7 cellular contexts compared by ENCODE assay signal in the genomic region with DNA sequence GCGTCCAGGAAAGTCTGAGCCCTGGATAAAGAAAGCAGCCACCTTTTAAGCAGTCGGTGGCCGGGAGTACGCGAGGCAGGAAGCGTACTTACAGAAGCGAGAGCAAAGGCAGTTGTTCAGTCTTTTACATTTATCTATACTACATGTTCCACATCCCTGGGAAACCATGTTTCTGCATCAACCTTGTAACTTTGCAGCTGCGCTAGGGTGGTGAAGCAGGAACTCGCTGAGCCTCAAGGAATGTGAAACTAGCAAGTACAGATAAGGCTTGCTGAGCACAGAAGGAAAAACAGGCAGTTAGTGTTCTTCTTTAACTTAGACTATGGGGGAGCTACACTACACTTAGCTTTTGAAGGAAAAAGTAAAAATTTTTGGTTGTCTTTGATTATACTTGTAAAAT. TPM values are rescaled to one million over a fixed set of nuclear protein-coding genes. Genes with fewer than 3 reads are reported as not detected.
"Had no signal": no experiment of that assay in that cellular context is flagged by ENCODE, and none has a peak within 500 bp of the region (broad histone marks: within the 10 kb centered on the region; RNA-seq: fewer than 3 reads in every experiment).

No MANE protein-coding gene starts in this region.

RNA-seq across cellular contexts. Expression of gene TMC3, which starts 42.9 kb away (rescaled TPM):
- total RNA-seq: activated CD4-positive, alpha-beta memory T cell treated with anti-CD3 and anti-CD28 coated beads, Interleukin-2, amount 10 ng/mL, durations not matched to agents 7 days and 5 days; heart right ventricle; left colon; lung microvascular endothelial cell; Right ventricle myocardium inferior; upper lobe of right lung had no signal
- polyA plus RNA-seq: neural cell had no signal
